In genomic region chr5:1018596-1018995, GRCh38 we compare ENCODE assay signal across 2 cellular contexts.
TF ChIP-seq lines count a peak whose summit lies in the region.

No MANE protein-coding gene starts in this region.

TF ChIP-seq in HepG2, 621 proteins besides CTCF, POLR2A, EP300 and RAD21:
- TF ChIP-seq ATRX (CRISPR knock-in tag; IDR thresholded peaks at IDR 0.05; ENCODE audit: borderline replicate concordance) (no peak), ZNF501 (CRISPR knock-in tag; IDR thresholded peaks at IDR 0.05) (no peak), NFYC (CRISPR knock-in tag; IDR thresholded peaks at IDR 0.05) (no peak), ZNF720 (CRISPR knock-in tag; IDR thresholded peaks at IDR 0.05) (no peak)
TF ChIP-seq in HepG2: peak in this region for 0.

TF ChIP-seq in H1, 55 proteins besides CTCF, POLR2A, EP300 and RAD21:
- TF ChIP-seq JUND (IDR thresholded peaks at IDR 0.05; ENCODE audit: low read length) = no peak
- TF ChIP-seq ASH2L (IDR thresholded peaks at IDR 0.05; ENCODE audit: low read length) = no peak
- TF ChIP-seq RFX5 (IDR thresholded peaks at IDR 0.05; ENCODE audit: borderline replicate concordance, low read depth, low read length) = no peak
- no peak for TF ChIP-seq CHD7 (IDR thresholded peaks at IDR 0.05; ENCODE audit: insufficient replicate concordance, low read length)
- no peak for TF ChIP-seq MAFK (IDR thresholded peaks at IDR 0.05; ENCODE audit: low read depth, low read length)
- no peak for TF ChIP-seq HDAC2 (IDR thresholded peaks at IDR 0.05; ENCODE audit: borderline replicate concordance in 1 of 2, low read depth in 2 of 2, low read length in 2 of 2)
